In genomic region chr10:89367529-89367928, GRCh38 we compare ENCODE assay signal across 9 cellular contexts. TPM values are rescaled to one million over a fixed set of nuclear protein-coding genes. Genes with fewer than 3 reads are reported as not detected.
DNase-seq lines count a peak whose midpoint lies in the region; ATAC-seq and TF ChIP-seq lines count a peak whose summit lies in the region.
"Had no signal": no experiment of that assay in that cellular context is flagged by ENCODE, and none has a peak within 500 bp of the region (broad histone marks: within the 10 kb centered on the region; RNA-seq: fewer than 3 reads in every experiment).

No MANE protein-coding gene starts in this region.

- no peaks in the 10 kb centered on the region for H3K36me3 ChIP-seq in left lung
- H3K36me3 ChIP-seq in breast epithelium, result no peaks in the 10 kb centered on the region

- H3K4me3 ChIP-seq in left lung, result no peak overlapping the region
- no peak overlapping the region for H3K4me3 ChIP-seq in breast epithelium

- intact Hi-C loops in left lung (cut with DNase I), result no loop called here
- intact Hi-C loops in breast epithelium (cut with DNase I; ENCODE audit: low total_unique reads), result no loop called here

- DNase-seq in left lung (no peak), COR-L47 (lab: John Stamatoyannopoulos, UW) (no peak), germinal center (ENCODE audit: low spot score) (no peak), breast epithelium (ENCODE audit: low spot score in 2 of 2) (no peak), NCI-H2196 (lab: John Stamatoyannopoulos, UW; ENCODE audit: unreplicated experiment) (no peak)

- TF ChIP-seq CTCF in left lung (IDR thresholded peaks at IDR 0.05) (no peak), breast epithelium (IDR thresholded peaks at IDR 0.05) (no peak)

- H3K4me1 ChIP-seq in left lung (peaks cover 6 to 23% of the 10 kb centered on the region in 2 donors), breast epithelium (no peaks in the 10 kb centered on the region)

- ATAC-seq in GM18499 (IDR thresholded peaks at IDR 0.05; ENCODE audit: insufficient read depth, unreplicated experiment) (peak; percentile 53), GM21390 (IDR thresholded peaks at IDR 0.05; ENCODE audit: unreplicated experiment) (peak; percentile 67), HG03520 (IDR thresholded peaks at IDR 0.05; ENCODE audit: unreplicated experiment) (peak; percentile 86), left lung (peak; percentile 14)

- H3K27me3 ChIP-seq in left lung (no peaks in the 10 kb centered on the region), breast epithelium (no peaks in the 10 kb centered on the region)

- H3K27ac ChIP-seq in left lung (peak overlapping the region in 1 of 2 donors; percentile 4), breast epithelium (no peak overlapping the region)

- no peaks in the 10 kb centered on the region for H3K9me3 ChIP-seq in left lung
- no peaks in the 10 kb centered on the region for H3K9me3 ChIP-seq in breast epithelium

- TF ChIP-seq POLR2A in breast epithelium (IDR thresholded peaks at IDR 0.05), result no peak

RNA-seq across cellular contexts. Expression of gene IFIT1B, which starts 10.3 kb away (rescaled TPM):
- not detected for total RNA-seq in left lung
- total RNA-seq in breast epithelium, result not detected
- total RNA-seq: OCI-LY7 had no signal

RNA-seq across cellular contexts. Expression of gene IFIT1, which starts 24.9 kb away (rescaled TPM):
- total RNA-seq in left lung (10 to 100 TPM; 30.7 to 34.8 TPM), breast epithelium (10 to 100 TPM; 10.2 to 13.9 (median 11.4) TPM)
- total RNA-seq: OCI-LY7 had no signal

RNA-seq across cellular contexts. Expression of gene IFIT3, which starts 39.7 kb away (rescaled TPM):
- 10 to 100 TPM; 36.2 to 48.9 TPM for total RNA-seq in left lung
- 10 to 100 TPM in 1 of 3 donors, 1 to 10 TPM in 2; 8.2 to 10.4 (median 9.5) TPM for total RNA-seq in breast epithelium

RNA-seq across cellular contexts. Expression of gene IFIT5, which starts 46.8 kb away (rescaled TPM):
- 10 to 100 TPM; 21.4 to 26.3 TPM for total RNA-seq in left lung
- 10 to 100 TPM; 13.8 to 19.7 (median 16.0) TPM for total RNA-seq in breast epithelium

Comparison
In these comparisons a context has a peak if more than half of its experiments do, and no peak if none do; other contexts are left out.
1. ATAC-seq: peak in every context shown above with its lines; median percentile 86 in HG03520; 67 in GM21390; 53 in GM18499; 14 in left lung.